ENCODE assay signal across 11 cellular contexts in genomic region chr3:106119691-106120090, GRCh38.
DNase-seq lines count a peak whose midpoint lies in the region; ATAC-seq, FAIRE-seq and TF ChIP-seq lines count a peak whose summit lies in the region.
"Had no signal": no experiment of that assay in that cellular context is flagged by ENCODE, and none has a peak within 500 bp of the region (broad histone marks: within the 10 kb centered on the region; RNA-seq: fewer than 3 reads in every experiment).

No MANE protein-coding gene starts in this region.

- H3K27ac ChIP-seq in astrocyte (ENCODE audit: low read depth, low read length): peak overlapping the region; percentile 58
- H3K27ac ChIP-seq in HepG2 (ENCODE audit: extremely low read length, insufficient read depth, low read length): no peak overlapping the region

- peaks cover 20% of the 10 kb centered on the region for H3K4me1 Mint-ChIP-seq in astrocyte (ENCODE audit: low read depth, unreplicated experiment)

- H3K9me3 ChIP-seq in astrocyte (ENCODE audit: insufficient read depth, low read depth, low read length) (no peaks in the 10 kb centered on the region), HepG2 (ENCODE audit: low read length) (no peaks in the 10 kb centered on the region)

- TF ChIP-seq RAD21 in HepG2 (CRISPR knock-in tag; IDR thresholded peaks at IDR 0.05): no peak

- no peak overlapping the region for H3K4me3 ChIP-seq in astrocyte (ENCODE audit: insufficient read depth, low read depth, low read length)
- no peak overlapping the region for H3K4me3 ChIP-seq in HepG2 (replicated peaks in 1 of 3; ENCODE audit: insufficient read depth in 1 of 3, low read depth in 2 of 3, low read length in 3 of 3)

- H3K4me3 Mint-ChIP-seq in astrocyte (ENCODE audit: unreplicated experiment): no peak overlapping the region

- H4K20me1 ChIP-seq in astrocyte (ENCODE audit: insufficient read depth, low read length) (no peaks in the 10 kb centered on the region), HepG2 (ENCODE audit: insufficient read depth, low read length) (no peaks in the 10 kb centered on the region)

- H3K9ac ChIP-seq in astrocyte (ENCODE audit: low read length) (no peak overlapping the region), HepG2 (ENCODE audit: insufficient read depth, low read depth, low read length) (no peak overlapping the region)

- TF ChIP-seq CTCF in astrocyte (IDR thresholded peaks at IDR 0.05; ENCODE audit: insufficient read depth, low read depth, low read length) (no peak), omental fat pad (IDR thresholded peaks at IDR 0.05) (no peak), HepG2 (CRISPR knock-in tag; IDR thresholded peaks at IDR 0.05) (no peak)

- in situ Hi-C loops in HepG2 (cut with HindIII; ENCODE audit: extremely low pct_ligation_motif_present, low pct_unique_long_range_greater_than_20kb): no loop called here

- BruUV-seq in HepG2 (replicated peaks; lab: Mats Ljungman, UMichigan): no TSS peak

- peak overlapping the region; percentile 30 for H3K4me2 ChIP-seq in astrocyte (ENCODE audit: low read length)
- H3K4me2 ChIP-seq in HepG2 (ENCODE audit: low read depth, low read length): no peak overlapping the region

- no peaks in the 10 kb centered on the region for H3K27me3 ChIP-seq in astrocyte (ENCODE audit: insufficient read depth, low read length)
- no peaks in the 10 kb centered on the region for H3K27me3 ChIP-seq in HepG2 (ENCODE audit: control insufficient read depth in 1 of 2, insufficient read depth in 2 of 2, low read length in 2 of 2)

- intact Hi-C loops in cardiac septum (cut with DNase I): no loop called here
- intact Hi-C loops in HepG2 (cut with micrococcal nuclease; ENCODE audit: unreplicated experiment): no loop called here

- TF ChIP-seq EP300 in HepG2 (IDR thresholded peaks at IDR 0.05; ENCODE audit: low read depth in 2 of 2, low read length in 2 of 2) (no peak), HepG2 (CRISPR knock-in tag; IDR thresholded peaks at IDR 0.05; ENCODE audit: borderline replicate concordance) (no peak)

- WGBS in HepG2 (ENCODE audit: low lambda C conversion rate): 0% methylated on average over 1 of the region's 1 CpG

- no peaks in the 10 kb centered on the region for H3K27me3 Mint-ChIP-seq in astrocyte (ENCODE audit: low read depth, unreplicated experiment)

- H3K4me1 ChIP-seq in astrocyte (ENCODE audit: insufficient read depth, low read length) (peaks cover 9% of the 10 kb centered on the region), HepG2 (ENCODE audit: insufficient read depth, low read length) (no peaks in the 10 kb centered on the region)

- H3K27ac Mint-ChIP-seq in astrocyte (ENCODE audit: unreplicated experiment): peak overlapping the region; percentile 5

- POLR2A ChIA-PET in HepG2 (lab: Yijun Ruan, JAX): no interaction called here

- H3K36me3 Mint-ChIP-seq in astrocyte (ENCODE audit: low read depth, unreplicated experiment): no peaks in the 10 kb centered on the region

- ATAC-seq in omental fat pad (ENCODE audit: low FRiP score) (peak; percentile 65), HG03460 (IDR thresholded peaks at IDR 0.05; ENCODE audit: unreplicated experiment) (no peak), HepG2 (no peak)

- FAIRE-seq in astrocyte (lab: Jason Lieb, UNC): no peak
- no peak for FAIRE-seq in HepG2 (lab: Jason Lieb, UNC)

- H2AFZ ChIP-seq in astrocyte (ENCODE audit: low read depth, low read length) (no peak overlapping the region), HepG2 (ENCODE audit: low read length) (no peak overlapping the region)

- TF ChIP-seq POLR2A in HepG2 (IDR thresholded peaks at IDR 0.05; ENCODE audit: insufficient read depth in 1 of 2, low read depth in 2 of 2, low read length in 2 of 2): no peak

- H3K36me3 ChIP-seq in astrocyte (ENCODE audit: insufficient read depth, low read length) (no peaks in the 10 kb centered on the region), HepG2 (replicated peaks in 1 of 2; ENCODE audit: control insufficient read depth in 1 of 2, insufficient read depth in 2 of 2, low read length in 2 of 2) (no peaks in the 10 kb centered on the region)

- no peaks in the 10 kb centered on the region for H3K79me2 ChIP-seq in astrocyte (ENCODE audit: insufficient read depth, low read length)
- no peaks in the 10 kb centered on the region for H3K79me2 ChIP-seq in HepG2 (ENCODE audit: insufficient read depth, low read length)

- H3K9me3 Mint-ChIP-seq in astrocyte (ENCODE audit: unreplicated experiment): no peaks in the 10 kb centered on the region

- DNase-seq in EL: peak; percentile 54
- DNase-seq in M059J (ENCODE audit: low read depth): peak; percentile 72
- peak; percentile 80 for DNase-seq in astrocyte (ENCODE audit: low read depth)
- no peak for DNase-seq in omental fat pad (ENCODE audit: low spot score)
- no peak for DNase-seq in cardiac septum (ENCODE audit: low spot score)
- no peak for DNase-seq in HepG2 (ENCODE audit: low spot score)
- DNase-seq: dermis blood vessel endothelial cell, DND-41, head of caudate nucleus, NCI-H1694 had no signal

- CTCF ChIA-PET in HepG2 (lab: Yijun Ruan, JAX; ENCODE audit: low intra/inter-chr PET ratio, low total read pairs): no interaction called here

TF ChIP-seq in HepG2, 621 proteins besides CTCF, POLR2A, EP300 and RAD21:
- TF ChIP-seq NBN (conservative IDR thresholded peaks at IDR 0.05) (no peak), ZNF550 (CRISPR knock-in tag; IDR thresholded peaks at IDR 0.05; ENCODE audit: borderline replicate concordance) (no peak), E2F1 (CRISPR knock-in tag; IDR thresholded peaks at IDR 0.05) (no peak), SMAD1 (CRISPR knock-in tag; IDR thresholded peaks at IDR 0.05; ENCODE audit: borderline replicate concordance, low read depth) (no peak), MAFG (CRISPR knock-in tag; IDR thresholded peaks at IDR 0.05) (no peak), TRIM22 (IDR thresholded peaks at IDR 0.05) (no peak), PRPF4 (IDR thresholded peaks at IDR 0.05; ENCODE audit: low read depth, low read length, poor library complexity, severe bottlenecking) (no peak), ZNF549 (CRISPR knock-in tag; IDR thresholded peaks at IDR 0.05) (no peak), ZNF749 (CRISPR knock-in tag; IDR thresholded peaks at IDR 0.05; ENCODE audit: borderline replicate concordance) (no peak), JARID2 (CRISPR knock-in tag; IDR thresholded peaks at IDR 0.05; ENCODE audit: insufficient replicate concordance) (no peak), ISX (CRISPR knock-in tag; conservative IDR thresholded peaks at IDR 0.05) (no peak), AGO2 (optimal IDR thresholded peaks at IDR 0.05; ENCODE audit: low read depth, low read length) (no peak), DPF2 (CRISPR knock-in tag; IDR thresholded peaks at IDR 0.05; ENCODE audit: borderline replicate concordance, low read depth) (no peak), KMT2A (CRISPR knock-in tag; IDR thresholded peaks at IDR 0.05) (no peak), ZNF766 (CRISPR knock-in tag; IDR thresholded peaks at IDR 0.05; ENCODE audit: borderline replicate concordance) (no peak), TRIM24 (CRISPR knock-in tag; IDR thresholded peaks at IDR 0.05) (no peak), FOXP4 (CRISPR knock-in tag; IDR thresholded peaks at IDR 0.05) (no peak), ZBTB26 (CRISPR knock-in tag; IDR thresholded peaks at IDR 0.05; ENCODE audit: borderline replicate concordance) (no peak)

Comparison
In these comparisons a context has a peak if more than half of its experiments do, and no peak if none do; other contexts are left out.
1. DNase-seq: peak in EL (single experiment), M059J (single experiment) and astrocyte (single experiment); none in omental fat pad (single experiment), cardiac septum (single experiment) and HepG2 (single experiment).